13 cellular contexts compared by ENCODE assay signal in the genomic region with DNA sequence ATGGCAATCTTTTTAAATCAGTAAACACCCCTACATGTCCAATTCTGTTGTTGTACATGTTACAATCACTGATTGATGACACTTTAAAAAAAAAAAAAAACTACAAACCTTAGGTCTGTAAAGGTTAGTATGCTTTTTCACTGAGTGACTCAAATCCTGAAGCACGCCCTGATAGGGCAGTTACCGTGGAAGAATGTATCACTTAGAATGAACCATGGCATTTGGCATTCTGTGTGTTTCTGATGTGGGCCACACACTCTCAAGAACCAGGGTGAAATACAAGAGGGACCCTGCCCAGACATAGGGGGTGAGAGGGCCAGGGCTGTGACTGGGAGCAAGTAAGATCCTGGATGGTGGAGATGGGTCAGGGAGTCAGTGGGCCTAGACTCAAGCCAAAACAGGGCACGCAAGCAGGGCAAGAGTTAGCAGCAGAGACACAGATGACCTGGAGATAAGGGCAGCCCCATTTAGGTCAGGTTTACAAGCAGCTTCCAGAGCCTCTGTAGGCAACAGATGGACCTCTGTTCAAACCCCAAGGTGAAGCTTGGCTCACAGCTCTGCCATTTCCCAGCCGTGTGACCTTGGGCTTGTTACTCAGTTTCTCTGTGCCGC. TPM values are rescaled to one million over a fixed set of nuclear protein-coding genes. Genes with fewer than 3 reads are reported as not detected.
DNase-seq lines count a peak whose midpoint lies in the region; ATAC-seq, FAIRE-seq and TF ChIP-seq lines count a peak whose summit lies in the region.
"Had no signal": no experiment of that assay in that cellular context is flagged by ENCODE, and none has a peak within 500 bp of the region (broad histone marks: within the 10 kb centered on the region; RNA-seq: fewer than 3 reads in every experiment).

No MANE protein-coding gene starts in this region.

- H3K4me1 Mint-ChIP-seq in activated naive CD8-positive, alpha-beta T cell treated with anti-CD3 and anti-CD28 coated beads, Interleukin-2, amount 10 ng/mL, durations not matched to agents 7 days and 5 days: peaks cover 29% of the 10 kb centered on the region
- H3K4me1 Mint-ChIP-seq in osteocyte (ENCODE audit: unreplicated experiment): peaks cover 46% of the 10 kb centered on the region

- peak overlapping the region; percentile 71 for H3K27ac Mint-ChIP-seq in activated naive CD8-positive, alpha-beta T cell treated with anti-CD3 and anti-CD28 coated beads, Interleukin-2, amount 10 ng/mL, durations not matched to agents 7 days and 5 days
- no peak overlapping the region for H3K27ac Mint-ChIP-seq in osteocyte (ENCODE audit: unreplicated experiment)

- POLR2A ChIA-PET in activated naive CD8-positive, alpha-beta T cell treated with anti-CD3 and anti-CD28 coated beads, Interleukin-2, amount 10 ng/mL, durations not matched to agents 7 days and 5 days (lab: Charles Lee): interaction anchor here (0.8 kb wide), 1 partner anchor 43 kb away, joined by 3 read pairs; no protein-coding TSS in a partner anchor

- H3K27me3 ChIP-seq in MG63 (no peaks in the 10 kb centered on the region), WERI-Rb-1 (ENCODE audit: insufficient read depth, low read depth, severe bottlenecking) (no peaks in the 10 kb centered on the region)

- DNase-seq in EL: peak; percentile 55
- DNase-seq in MG63: peak; percentile 21
- no peak for DNase-seq in activated naive CD8-positive, alpha-beta T cell treated with anti-CD3 and anti-CD28 coated beads, Interleukin-2, amount 10 ng/mL, durations not matched to agents 7 days and 5 days
- DNase-seq in osteocyte (ENCODE audit: extremely low spot score, unreplicated experiment): peak; percentile 32
- no peak for DNase-seq in WERI-Rb-1
- DNase-seq in RCC 7860 (ENCODE audit: low spot score): no peak
- no peak for DNase-seq in NCI-H187 (lab: John Stamatoyannopoulos, UW)
- DNase-seq: HCEC 1CT, heart right ventricle, left colon, retina had no signal

- TF ChIP-seq CTCF in osteocyte (IDR thresholded peaks at IDR 0.05): no peak
- TF ChIP-seq CTCF in WERI-Rb-1 (IDR thresholded peaks at IDR 0.05; ENCODE audit: low read depth, low read length): no peak

- H3K9me3 ChIP-seq in MG63 (no peaks in the 10 kb centered on the region), WERI-Rb-1 (ENCODE audit: severe bottlenecking) (no peaks in the 10 kb centered on the region)
- H3K9me3 ChIP-seq: heart right ventricle had no signal

- H3K36me3 Mint-ChIP-seq in activated naive CD8-positive, alpha-beta T cell treated with anti-CD3 and anti-CD28 coated beads, Interleukin-2, amount 10 ng/mL, durations not matched to agents 7 days and 5 days: no peaks in the 10 kb centered on the region
- H3K36me3 Mint-ChIP-seq in osteocyte (ENCODE audit: unreplicated experiment): no peaks in the 10 kb centered on the region

- no peak overlapping the region for H3K4me3 ChIP-seq in MG63
- H3K4me3 ChIP-seq in WERI-Rb-1 (ENCODE audit: low read depth, low read length): no peak overlapping the region
- H3K4me3 ChIP-seq: heart right ventricle had no signal

- no peaks in the 10 kb centered on the region for H3K27me3 Mint-ChIP-seq in activated naive CD8-positive, alpha-beta T cell treated with anti-CD3 and anti-CD28 coated beads, Interleukin-2, amount 10 ng/mL, durations not matched to agents 7 days and 5 days
- H3K27me3 Mint-ChIP-seq in osteocyte (ENCODE audit: unreplicated experiment): peaks cover 22% of the 10 kb centered on the region

- no peak for ATAC-seq in activated naive CD8-positive, alpha-beta T cell treated with anti-CD3 and anti-CD28 coated beads, Interleukin-2, amount 10 ng/mL, durations not matched to agents 7 days and 5 days (ENCODE audit: low read depth)
- ATAC-seq: heart right ventricle, left colon had no signal

- H3K4me3 Mint-ChIP-seq in activated naive CD8-positive, alpha-beta T cell treated with anti-CD3 and anti-CD28 coated beads, Interleukin-2, amount 10 ng/mL, durations not matched to agents 7 days and 5 days: peak overlapping the region; percentile 4
- no peak overlapping the region for H3K4me3 Mint-ChIP-seq in osteocyte (ENCODE audit: unreplicated experiment)

- H3K36me3 ChIP-seq in MG63: no peaks in the 10 kb centered on the region
- no peaks in the 10 kb centered on the region for H3K36me3 ChIP-seq in WERI-Rb-1
- H3K36me3 ChIP-seq: heart right ventricle had no signal

- no peak overlapping the region for H3K27ac ChIP-seq in WERI-Rb-1

- FAIRE-seq in RCC 7860 (lab: Jason Lieb, UNC): no peak

- no peaks in the 10 kb centered on the region for H3K9me3 Mint-ChIP-seq in activated naive CD8-positive, alpha-beta T cell treated with anti-CD3 and anti-CD28 coated beads, Interleukin-2, amount 10 ng/mL, durations not matched to agents 7 days and 5 days
- no peaks in the 10 kb centered on the region for H3K9me3 Mint-ChIP-seq in osteocyte (ENCODE audit: unreplicated experiment)

RNA-seq across cellular contexts. Expression of gene DMRTB1, which starts 47.6 kb away (rescaled TPM):
- total RNA-seq in MG63 (2014; rRNA removed; shearing (Covaris generic); ENCODE audit: low replicate concordance): not detected in 2 replicates
- not detected for total RNA-seq in activated naive CD8-positive, alpha-beta T cell treated with anti-CD3 and anti-CD28 coated beads, Interleukin-2, amount 10 ng/mL, durations not matched to agents 7 days and 5 days
- total RNA-seq in osteocyte: not detected in 2 replicates
- total RNA-seq: heart right ventricle, left colon, SK-MEL-5, subcutaneous adipose tissue had no signal

Comparison
In these comparisons a context has a peak if more than half of its experiments do, and no peak if none do; other contexts are left out.
1. DNase-seq: peak in EL (single experiment), MG63 (single experiment) and osteocyte (single experiment); none in activated naive CD8-positive, alpha-beta T cell treated with anti-CD3 and anti-CD28 coated beads, Interleukin-2, amount 10 ng/mL, durations not matched to agents 7 days and 5 days (single experiment), WERI-Rb-1 (single experiment), RCC 7860 (single experiment) and NCI-H187 (0 of 2).